In the genomic region with DNA sequence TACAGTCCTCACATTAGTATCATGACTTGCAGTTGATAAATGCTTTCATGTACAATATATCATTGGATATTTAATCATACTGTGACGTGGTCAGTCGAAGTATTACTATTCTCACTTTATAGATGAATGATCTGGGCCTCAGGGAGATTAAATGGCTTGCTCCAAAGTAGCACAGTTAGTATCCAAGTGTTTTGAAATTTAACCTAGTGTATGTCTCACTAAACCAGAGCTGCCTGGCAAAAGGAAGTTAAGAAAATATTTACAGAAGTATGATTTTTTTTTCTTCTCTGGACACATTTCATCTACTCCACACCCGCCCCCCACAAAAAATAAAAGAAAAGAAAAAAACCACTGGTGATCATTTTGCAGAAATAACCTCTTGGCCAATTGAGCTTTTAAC, we compare ENCODE assay signal across 1 cellular context.
TF ChIP-seq lines count a peak whose summit lies in the region.

No MANE protein-coding gene starts in this region.

TF ChIP-seq in liver, 16 proteins besides CTCF, POLR2A, EP300 and RAD21 (continued from another document):
- TF ChIP-seq HNF4G (IDR thresholded peaks at IDR 0.05), result no peak
- TF ChIP-seq HNF4A (conservative IDR thresholded peaks at IDR 0.05), result no peak
- TF ChIP-seq, protein P1, sequence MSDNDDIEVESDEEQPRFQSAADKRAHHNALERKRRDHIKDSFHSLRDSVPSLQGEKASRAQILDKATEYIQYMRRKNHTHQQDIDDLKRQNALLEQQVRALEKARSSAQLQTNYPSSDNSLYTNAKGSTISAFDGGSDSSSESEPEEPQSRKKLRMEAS (IDR thresholded peaks at IDR 0.05), result no peak
- TF ChIP-seq, protein P2, sequence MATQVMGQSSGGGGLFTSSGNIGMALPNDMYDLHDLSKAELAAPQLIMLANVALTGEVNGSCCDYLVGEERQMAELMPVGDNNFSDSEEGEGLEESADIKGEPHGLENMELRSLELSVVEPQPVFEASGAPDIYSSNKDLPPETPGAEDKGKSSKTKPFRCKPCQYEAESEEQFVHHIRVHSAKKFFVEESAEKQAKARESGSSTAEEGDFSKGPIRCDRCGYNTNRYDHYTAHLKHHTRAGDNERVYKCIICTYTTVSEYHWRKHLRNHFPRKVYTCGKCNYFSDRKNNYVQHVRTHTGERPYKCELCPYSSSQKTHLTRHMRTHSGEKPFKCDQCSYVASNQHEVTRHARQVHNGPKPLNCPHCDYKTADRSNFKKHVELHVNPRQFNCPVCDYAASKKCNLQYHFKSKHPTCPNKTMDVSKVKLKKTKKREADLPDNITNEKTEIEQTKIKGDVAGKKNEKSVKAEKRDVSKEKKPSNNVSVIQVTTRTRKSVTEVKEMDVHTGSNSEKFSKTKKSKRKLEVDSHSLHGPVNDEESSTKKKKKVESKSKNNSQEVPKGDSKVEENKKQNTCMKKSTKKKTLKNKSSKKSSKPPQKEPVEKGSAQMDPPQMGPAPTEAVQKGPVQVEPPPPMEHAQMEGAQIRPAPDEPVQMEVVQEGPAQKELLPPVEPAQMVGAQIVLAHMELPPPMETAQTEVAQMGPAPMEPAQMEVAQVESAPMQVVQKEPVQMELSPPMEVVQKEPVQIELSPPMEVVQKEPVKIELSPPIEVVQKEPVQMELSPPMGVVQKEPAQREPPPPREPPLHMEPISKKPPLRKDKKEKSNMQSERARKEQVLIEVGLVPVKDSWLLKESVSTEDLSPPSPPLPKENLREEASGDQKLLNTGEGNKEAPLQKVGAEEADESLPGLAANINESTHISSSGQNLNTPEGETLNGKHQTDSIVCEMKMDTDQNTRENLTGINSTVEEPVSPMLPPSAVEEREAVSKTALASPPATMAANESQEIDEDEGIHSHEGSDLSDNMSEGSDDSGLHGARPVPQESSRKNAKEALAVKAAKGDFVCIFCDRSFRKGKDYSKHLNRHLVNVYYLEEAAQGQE (IDR thresholded peaks at IDR 0.05), result no peak
